In genomic region chr5:67201897-67202549, GRCh38 we compare ENCODE assay signal across 20 cellular contexts. TPM values are rescaled to one million over a fixed set of nuclear protein-coding genes. Genes with fewer than 3 reads are reported as not detected.
A peak's percentile ranks its signal among the peaks of the same experiment; 100 is the strongest.
DNase-seq lines count a peak whose midpoint lies in the region; ATAC-seq and TF ChIP-seq lines count a peak whose summit lies in the region.
"Had no signal": no experiment of that assay in that cellular context is flagged by ENCODE, and none has a peak within 500 bp of the region (broad histone marks: within the 10 kb centered on the region; RNA-seq: fewer than 3 reads in every experiment).

No MANE protein-coding gene starts in this region.

- H3K27me3 ChIP-seq in GM06990 (replicated peaks; ENCODE audit: control insufficient read depth, insufficient read depth, low read length): no peaks in the 10 kb centered on the region
- H3K27me3 ChIP-seq: BLaER1, esophagus muscularis mucosa had no signal

- no peak overlapping the region for H3K4me3 ChIP-seq in GM06990 (replicated peaks; ENCODE audit: low read depth, low read length)
- H3K4me3 ChIP-seq: BLaER1, esophagus muscularis mucosa, lower lobe of right lung had no signal

- no peak for TF ChIP-seq CTCF in GM06990 (IDR thresholded peaks at IDR 0.05; ENCODE audit: insufficient read depth, low read length, poor library complexity, severe bottlenecking)
- no peak for TF ChIP-seq CTCF in chondrocyte (IDR thresholded peaks at IDR 0.05)

- H3K4me1 Mint-ChIP-seq in activated naive CD8-positive, alpha-beta T cell treated with anti-CD3 and anti-CD28 coated beads, Interleukin-2, amount 50 U/mL, for 24 hours: peaks cover 91% of the 10 kb centered on the region
- H3K4me1 Mint-ChIP-seq in chondrocyte (ENCODE audit: low read depth): no peaks in the 10 kb centered on the region

- DNase-seq in GM06990 (ENCODE audit: extremely low read depth, insufficient read length) (peak; percentile 61), chondrocyte (ENCODE audit: low spot score) (no peak), superior temporal gyrus (ENCODE audit: extremely low spot score) (no peak), DMS 273 treated with DMSO at 0.1 percent for 48 hours (lab: John Stamatoyannopoulos, UW) (no peak)
- no peak for DNase-seq in activated naive CD8-positive, alpha-beta T cell treated with anti-CD3 and anti-CD28 coated beads, Interleukin-2, amount 50 U/mL, for 24 hours
- DNase-seq: activated effector memory CD4-positive, alpha-beta T cell treated with anti-CD3 and anti-CD28 coated beads, Interleukin-2, amount 50 U/mL, for 16 hours; DND-41; glutamatergic neuron; lower lobe of right lung; NCI-H1105 treated with DMSO at 0.1 percent for 48 hours; NCI-H774; small intestine; trophoblast cell had no signal

- H3K27ac Mint-ChIP-seq in activated naive CD8-positive, alpha-beta T cell treated with anti-CD3 and anti-CD28 coated beads, Interleukin-2, amount 50 U/mL, for 24 hours: peak overlapping the region; percentile 50
- no peak overlapping the region for H3K27ac Mint-ChIP-seq in chondrocyte (ENCODE audit: unreplicated experiment)
- H3K27ac Mint-ChIP-seq: brain, progenitor cell of endocrine pancreas had no signal

- peaks cover 2% of the 10 kb centered on the region for H3K36me3 Mint-ChIP-seq in activated naive CD8-positive, alpha-beta T cell treated with anti-CD3 and anti-CD28 coated beads, Interleukin-2, amount 50 U/mL, for 24 hours (ENCODE audit: low read depth)
- H3K36me3 Mint-ChIP-seq in chondrocyte (ENCODE audit: low read depth): no peaks in the 10 kb centered on the region
- H3K36me3 Mint-ChIP-seq: brain had no signal

- H3K4me3 Mint-ChIP-seq in activated naive CD8-positive, alpha-beta T cell treated with anti-CD3 and anti-CD28 coated beads, Interleukin-2, amount 50 U/mL, for 24 hours: no peak overlapping the region
- H3K4me3 Mint-ChIP-seq in chondrocyte (ENCODE audit: unreplicated experiment): no peak overlapping the region
- H3K4me3 Mint-ChIP-seq: brain had no signal

- H3K27me3 Mint-ChIP-seq in activated naive CD8-positive, alpha-beta T cell treated with anti-CD3 and anti-CD28 coated beads, Interleukin-2, amount 50 U/mL, for 24 hours: no peaks in the 10 kb centered on the region
- no peaks in the 10 kb centered on the region for H3K27me3 Mint-ChIP-seq in chondrocyte (ENCODE audit: low read depth)
- H3K27me3 Mint-ChIP-seq: brain, progenitor cell of endocrine pancreas had no signal

- ATAC-seq in GM18868 (IDR thresholded peaks at IDR 0.05; ENCODE audit: unreplicated experiment) (peak; percentile 21), HG03432 (IDR thresholded peaks at IDR 0.05; ENCODE audit: unreplicated experiment) (peak; percentile 9)
- ATAC-seq in activated naive CD8-positive, alpha-beta T cell treated with anti-CD3 and anti-CD28 coated beads, Interleukin-2, amount 50 U/mL, for 24 hours: no peak

- H3K9me3 Mint-ChIP-seq in activated naive CD8-positive, alpha-beta T cell treated with anti-CD3 and anti-CD28 coated beads, Interleukin-2, amount 50 U/mL, for 24 hours: peaks cover 9% of the 10 kb centered on the region
- peaks cover 6% of the 10 kb centered on the region for H3K9me3 Mint-ChIP-seq in chondrocyte (ENCODE audit: low read depth)

- H3K36me3 ChIP-seq in GM06990 (ENCODE audit: control insufficient read depth, insufficient read depth, low read length): no peaks in the 10 kb centered on the region
- H3K36me3 ChIP-seq: BLaER1, esophagus muscularis mucosa, lower lobe of right lung had no signal

RNA-seq across cellular contexts. Expression of gene CD180, which starts 5.4 kb away (rescaled TPM):
- not detected in 3 replicates for total RNA-seq in chondrocyte
- total RNA-seq: dermis microvascular lymphatic vessel endothelial cell, progenitor cell of endocrine pancreas had no signal
